ENCODE assay signal across 1 cellular context in the genomic region with DNA sequence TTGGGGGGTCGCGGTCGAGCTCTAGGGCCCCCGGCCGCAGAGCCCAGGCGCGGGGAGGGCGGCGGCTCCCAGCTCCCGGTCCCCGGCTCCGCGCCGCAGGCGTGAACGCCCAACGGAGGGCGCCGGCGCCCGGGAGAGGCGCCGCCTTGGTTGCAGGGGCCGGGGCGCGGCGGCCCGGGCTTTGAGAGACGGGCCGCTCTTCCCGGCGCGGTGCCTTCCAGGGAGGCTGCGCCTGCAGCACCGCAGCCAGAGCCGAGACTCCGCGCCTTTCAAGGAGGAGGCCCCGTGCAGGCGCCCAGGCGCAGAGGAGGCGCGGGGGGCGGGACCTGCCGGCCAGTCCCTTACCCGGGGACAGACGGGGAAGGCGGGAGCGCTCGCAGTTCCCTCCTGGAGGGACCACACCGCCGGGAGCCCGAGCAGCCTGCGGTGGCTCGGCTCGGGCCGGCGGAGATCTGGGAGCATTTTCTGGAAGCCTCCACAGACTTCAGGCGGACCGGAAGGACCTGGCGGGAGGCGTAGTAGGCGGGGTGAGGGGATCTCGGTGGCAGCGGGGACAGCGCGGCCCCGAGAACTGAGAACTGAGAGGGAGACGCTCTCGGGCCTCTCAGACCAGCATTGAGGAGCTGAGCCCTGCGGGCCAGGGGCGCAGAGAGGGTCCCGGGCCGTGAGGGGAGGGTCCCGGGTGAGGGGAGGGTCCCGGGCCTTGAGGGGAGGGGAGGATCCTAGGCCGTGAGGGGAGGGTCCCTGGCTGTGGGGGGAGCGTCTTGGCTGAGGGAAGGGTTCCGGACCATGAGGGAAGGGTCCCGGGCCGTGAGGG.
TF ChIP-seq lines count a peak whose summit lies in the region.

No MANE protein-coding gene starts in this region.

TF ChIP-seq in HEK293, 187 proteins besides CTCF, POLR2A, EP300 and RAD21 (continued from another document and continues in another):
- TF ChIP-seq, protein P1, sequence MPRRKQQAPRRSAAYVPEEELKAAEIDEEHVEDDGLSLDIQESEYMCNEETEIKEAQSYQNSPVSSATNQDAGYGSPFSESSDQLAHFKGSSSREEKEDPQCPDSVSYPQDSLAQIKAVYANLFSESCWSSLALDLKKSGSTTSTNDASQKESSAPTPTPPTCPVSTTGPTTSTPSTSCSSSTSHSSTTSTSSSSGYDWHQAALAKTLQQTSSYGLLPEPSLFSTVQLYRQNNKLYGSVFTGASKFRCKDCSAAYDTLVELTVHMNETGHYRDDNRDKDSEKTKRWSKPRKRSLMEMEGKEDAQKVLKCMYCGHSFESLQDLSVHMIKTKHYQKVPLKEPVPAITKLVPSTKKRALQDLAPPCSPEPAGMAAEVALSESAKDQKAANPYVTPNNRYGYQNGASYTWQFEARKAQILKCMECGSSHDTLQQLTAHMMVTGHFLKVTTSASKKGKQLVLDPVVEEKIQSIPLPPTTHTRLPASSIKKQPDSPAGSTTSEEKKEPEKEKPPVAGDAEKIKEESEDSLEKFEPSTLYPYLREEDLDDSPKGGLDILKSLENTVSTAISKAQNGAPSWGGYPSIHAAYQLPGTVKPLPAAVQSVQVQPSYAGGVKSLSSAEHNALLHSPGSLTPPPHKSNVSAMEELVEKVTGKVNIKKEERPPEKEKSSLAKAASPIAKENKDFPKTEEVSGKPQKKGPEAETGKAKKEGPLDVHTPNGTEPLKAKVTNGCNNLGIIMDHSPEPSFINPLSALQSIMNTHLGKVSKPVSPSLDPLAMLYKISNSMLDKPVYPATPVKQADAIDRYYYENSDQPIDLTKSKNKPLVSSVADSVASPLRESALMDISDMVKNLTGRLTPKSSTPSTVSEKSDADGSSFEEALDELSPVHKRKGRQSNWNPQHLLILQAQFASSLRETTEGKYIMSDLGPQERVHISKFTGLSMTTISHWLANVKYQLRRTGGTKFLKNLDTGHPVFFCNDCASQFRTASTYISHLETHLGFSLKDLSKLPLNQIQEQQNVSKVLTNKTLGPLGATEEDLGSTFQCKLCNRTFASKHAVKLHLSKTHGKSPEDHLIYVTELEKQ (tag by site-specific recombination; IDR thresholded peaks at IDR 0.05; ENCODE audit: borderline replicate concordance) = no peak
- TF ChIP-seq, protein P2, sequence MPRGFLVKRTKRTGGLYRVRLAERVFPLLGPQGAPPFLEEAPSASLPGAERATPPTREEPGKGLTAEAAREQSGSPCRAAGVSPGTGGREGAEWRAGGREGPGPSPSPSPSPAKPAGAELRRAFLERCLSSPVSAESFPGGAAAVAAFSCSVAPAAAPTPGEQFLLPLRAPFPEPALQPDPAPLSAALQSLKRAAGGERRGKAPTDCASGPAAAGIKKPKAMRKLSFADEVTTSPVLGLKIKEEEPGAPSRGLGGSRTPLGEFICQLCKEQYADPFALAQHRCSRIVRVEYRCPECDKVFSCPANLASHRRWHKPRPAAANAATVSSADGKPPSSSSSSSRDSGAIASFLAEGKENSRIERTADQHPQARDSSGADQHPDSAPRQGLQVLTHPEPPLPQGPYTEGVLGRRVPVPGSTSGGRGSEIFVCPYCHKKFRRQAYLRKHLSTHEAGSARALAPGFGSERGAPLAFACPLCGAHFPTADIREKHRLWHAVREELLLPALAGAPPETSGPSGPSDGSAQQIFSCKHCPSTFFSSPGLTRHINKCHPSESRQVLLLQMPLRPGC (tag by site-specific recombination; IDR thresholded peaks at IDR 0.05) = no peak
- no peak for TF ChIP-seq ZNF843 (tag by site-specific recombination; IDR thresholded peaks at IDR 0.05)
- TF ChIP-seq ZNF776 (tag by site-specific recombination; IDR thresholded peaks at IDR 0.05; ENCODE audit: borderline replicate concordance) = no peak
- TF ChIP-seq KLF10 (tag by site-specific recombination; IDR thresholded peaks at IDR 0.05) = no peak; the same call in 1 of the 2 replicates
- TF ChIP-seq ZNF837 (tag by site-specific recombination; IDR thresholded peaks at IDR 0.05) = no peak
- TF ChIP-seq, protein P3, sequence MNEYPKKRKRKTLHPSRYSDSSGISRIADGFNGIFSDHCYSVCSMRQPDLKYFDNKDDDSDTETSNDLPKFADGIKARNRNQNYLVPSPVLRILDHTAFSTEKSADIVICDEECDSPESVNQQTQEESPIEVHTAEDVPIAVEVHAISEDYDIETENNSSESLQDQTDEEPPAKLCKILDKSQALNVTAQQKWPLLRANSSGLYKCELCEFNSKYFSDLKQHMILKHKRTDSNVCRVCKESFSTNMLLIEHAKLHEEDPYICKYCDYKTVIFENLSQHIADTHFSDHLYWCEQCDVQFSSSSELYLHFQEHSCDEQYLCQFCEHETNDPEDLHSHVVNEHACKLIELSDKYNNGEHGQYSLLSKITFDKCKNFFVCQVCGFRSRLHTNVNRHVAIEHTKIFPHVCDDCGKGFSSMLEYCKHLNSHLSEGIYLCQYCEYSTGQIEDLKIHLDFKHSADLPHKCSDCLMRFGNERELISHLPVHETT (tag by site-specific recombination; IDR thresholded peaks at IDR 0.05) = no peak
- no peak for TF ChIP-seq ZNF529 (tag by site-specific recombination; IDR thresholded peaks at IDR 0.05; ENCODE audit: insufficient replicate concordance)
- TF ChIP-seq, protein P4, sequence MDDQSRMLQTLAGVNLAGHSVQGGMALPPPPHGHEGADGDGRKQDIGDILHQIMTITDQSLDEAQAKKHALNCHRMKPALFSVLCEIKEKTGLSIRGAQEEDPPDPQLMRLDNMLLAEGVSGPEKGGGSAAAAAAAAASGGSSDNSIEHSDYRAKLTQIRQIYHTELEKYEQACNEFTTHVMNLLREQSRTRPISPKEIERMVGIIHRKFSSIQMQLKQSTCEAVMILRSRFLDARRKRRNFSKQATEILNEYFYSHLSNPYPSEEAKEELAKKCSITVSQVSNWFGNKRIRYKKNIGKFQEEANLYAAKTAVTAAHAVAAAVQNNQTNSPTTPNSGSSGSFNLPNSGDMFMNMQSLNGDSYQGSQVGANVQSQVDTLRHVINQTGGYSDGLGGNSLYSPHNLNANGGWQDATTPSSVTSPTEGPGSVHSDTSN (CRISPR knock-in tag; IDR thresholded peaks at IDR 0.05) = no peak
- TF ChIP-seq YY1 (tag by site-specific recombination; IDR thresholded peaks at IDR 0.05) = no peak
- peak; percentile 43; the same call in 1 of the 2 replicates for TF ChIP-seq ZBTB48 (tag by site-specific recombination; IDR thresholded peaks at IDR 0.05)
- TF ChIP-seq, protein P5, sequence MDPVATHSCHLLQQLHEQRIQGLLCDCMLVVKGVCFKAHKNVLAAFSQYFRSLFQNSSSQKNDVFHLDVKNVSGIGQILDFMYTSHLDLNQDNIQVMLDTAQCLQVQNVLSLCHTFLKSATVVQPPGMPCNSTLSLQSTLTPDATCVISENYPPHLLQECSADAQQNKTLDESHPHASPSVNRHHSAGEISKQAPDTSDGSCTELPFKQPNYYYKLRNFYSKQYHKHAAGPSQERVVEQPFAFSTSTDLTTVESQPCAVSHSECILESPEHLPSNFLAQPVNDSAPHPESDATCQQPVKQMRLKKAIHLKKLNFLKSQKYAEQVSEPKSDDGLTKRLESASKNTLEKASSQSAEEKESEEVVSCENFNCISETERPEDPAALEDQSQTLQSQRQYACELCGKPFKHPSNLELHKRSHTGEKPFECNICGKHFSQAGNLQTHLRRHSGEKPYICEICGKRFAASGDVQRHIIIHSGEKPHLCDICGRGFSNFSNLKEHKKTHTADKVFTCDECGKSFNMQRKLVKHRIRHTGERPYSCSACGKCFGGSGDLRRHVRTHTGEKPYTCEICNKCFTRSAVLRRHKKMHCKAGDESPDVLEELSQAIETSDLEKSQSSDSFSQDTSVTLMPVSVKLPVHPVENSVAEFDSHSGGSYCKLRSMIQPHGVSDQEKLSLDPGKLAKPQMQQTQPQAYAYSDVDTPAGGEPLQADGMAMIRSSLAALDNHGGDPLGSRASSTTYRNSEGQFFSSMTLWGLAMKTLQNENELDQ (tag by site-specific recombination; IDR thresholded peaks at IDR 0.05; ENCODE audit: low read depth) = no peak
- TF ChIP-seq ZNF350 (tag by site-specific recombination; IDR thresholded peaks at IDR 0.05) = no peak
- no peak for TF ChIP-seq ZNF202 (tag by site-specific recombination; IDR thresholded peaks at IDR 0.05; ENCODE audit: borderline replicate concordance)
- TF ChIP-seq ZNF366 (tag by site-specific recombination; conservative IDR thresholded peaks at IDR 0.05) = no peak
- TF ChIP-seq ZNF2 (tag by site-specific recombination; IDR thresholded peaks at IDR 0.05) = peak; percentile 46; the same call in 1 of the 2 replicates
- TF ChIP-seq, protein P6, sequence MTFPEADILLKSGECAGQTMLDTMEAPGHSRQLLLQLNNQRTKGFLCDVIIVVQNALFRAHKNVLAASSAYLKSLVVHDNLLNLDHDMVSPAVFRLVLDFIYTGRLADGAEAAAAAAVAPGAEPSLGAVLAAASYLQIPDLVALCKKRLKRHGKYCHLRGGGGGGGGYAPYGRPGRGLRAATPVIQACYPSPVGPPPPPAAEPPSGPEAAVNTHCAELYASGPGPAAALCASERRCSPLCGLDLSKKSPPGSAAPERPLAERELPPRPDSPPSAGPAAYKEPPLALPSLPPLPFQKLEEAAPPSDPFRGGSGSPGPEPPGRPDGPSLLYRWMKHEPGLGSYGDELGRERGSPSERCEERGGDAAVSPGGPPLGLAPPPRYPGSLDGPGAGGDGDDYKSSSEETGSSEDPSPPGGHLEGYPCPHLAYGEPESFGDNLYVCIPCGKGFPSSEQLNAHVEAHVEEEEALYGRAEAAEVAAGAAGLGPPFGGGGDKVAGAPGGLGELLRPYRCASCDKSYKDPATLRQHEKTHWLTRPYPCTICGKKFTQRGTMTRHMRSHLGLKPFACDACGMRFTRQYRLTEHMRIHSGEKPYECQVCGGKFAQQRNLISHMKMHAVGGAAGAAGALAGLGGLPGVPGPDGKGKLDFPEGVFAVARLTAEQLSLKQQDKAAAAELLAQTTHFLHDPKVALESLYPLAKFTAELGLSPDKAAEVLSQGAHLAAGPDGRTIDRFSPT (tag by site-specific recombination; IDR thresholded peaks at IDR 0.05) = no peak
- TF ChIP-seq ZNF155 (tag by site-specific recombination; IDR thresholded peaks at IDR 0.05) = no peak
- no peak for TF ChIP-seq REPIN1 (tag by site-specific recombination; IDR thresholded peaks at IDR 0.05; ENCODE audit: low read depth)
- 0 out of 2 replicates have a peak, but pooled peaks have one; percentile 38 for TF ChIP-seq IKZF3 (tag by site-specific recombination; IDR thresholded peaks at IDR 0.05)
- peak; percentile 51; the same call in 1 of the 2 replicates for TF ChIP-seq ZBTB20 (tag by site-specific recombination; IDR thresholded peaks at IDR 0.05)
- no peak for TF ChIP-seq ZNF433 (tag by site-specific recombination; IDR thresholded peaks at IDR 0.05; ENCODE audit: low read depth)
- TF ChIP-seq, protein P7, sequence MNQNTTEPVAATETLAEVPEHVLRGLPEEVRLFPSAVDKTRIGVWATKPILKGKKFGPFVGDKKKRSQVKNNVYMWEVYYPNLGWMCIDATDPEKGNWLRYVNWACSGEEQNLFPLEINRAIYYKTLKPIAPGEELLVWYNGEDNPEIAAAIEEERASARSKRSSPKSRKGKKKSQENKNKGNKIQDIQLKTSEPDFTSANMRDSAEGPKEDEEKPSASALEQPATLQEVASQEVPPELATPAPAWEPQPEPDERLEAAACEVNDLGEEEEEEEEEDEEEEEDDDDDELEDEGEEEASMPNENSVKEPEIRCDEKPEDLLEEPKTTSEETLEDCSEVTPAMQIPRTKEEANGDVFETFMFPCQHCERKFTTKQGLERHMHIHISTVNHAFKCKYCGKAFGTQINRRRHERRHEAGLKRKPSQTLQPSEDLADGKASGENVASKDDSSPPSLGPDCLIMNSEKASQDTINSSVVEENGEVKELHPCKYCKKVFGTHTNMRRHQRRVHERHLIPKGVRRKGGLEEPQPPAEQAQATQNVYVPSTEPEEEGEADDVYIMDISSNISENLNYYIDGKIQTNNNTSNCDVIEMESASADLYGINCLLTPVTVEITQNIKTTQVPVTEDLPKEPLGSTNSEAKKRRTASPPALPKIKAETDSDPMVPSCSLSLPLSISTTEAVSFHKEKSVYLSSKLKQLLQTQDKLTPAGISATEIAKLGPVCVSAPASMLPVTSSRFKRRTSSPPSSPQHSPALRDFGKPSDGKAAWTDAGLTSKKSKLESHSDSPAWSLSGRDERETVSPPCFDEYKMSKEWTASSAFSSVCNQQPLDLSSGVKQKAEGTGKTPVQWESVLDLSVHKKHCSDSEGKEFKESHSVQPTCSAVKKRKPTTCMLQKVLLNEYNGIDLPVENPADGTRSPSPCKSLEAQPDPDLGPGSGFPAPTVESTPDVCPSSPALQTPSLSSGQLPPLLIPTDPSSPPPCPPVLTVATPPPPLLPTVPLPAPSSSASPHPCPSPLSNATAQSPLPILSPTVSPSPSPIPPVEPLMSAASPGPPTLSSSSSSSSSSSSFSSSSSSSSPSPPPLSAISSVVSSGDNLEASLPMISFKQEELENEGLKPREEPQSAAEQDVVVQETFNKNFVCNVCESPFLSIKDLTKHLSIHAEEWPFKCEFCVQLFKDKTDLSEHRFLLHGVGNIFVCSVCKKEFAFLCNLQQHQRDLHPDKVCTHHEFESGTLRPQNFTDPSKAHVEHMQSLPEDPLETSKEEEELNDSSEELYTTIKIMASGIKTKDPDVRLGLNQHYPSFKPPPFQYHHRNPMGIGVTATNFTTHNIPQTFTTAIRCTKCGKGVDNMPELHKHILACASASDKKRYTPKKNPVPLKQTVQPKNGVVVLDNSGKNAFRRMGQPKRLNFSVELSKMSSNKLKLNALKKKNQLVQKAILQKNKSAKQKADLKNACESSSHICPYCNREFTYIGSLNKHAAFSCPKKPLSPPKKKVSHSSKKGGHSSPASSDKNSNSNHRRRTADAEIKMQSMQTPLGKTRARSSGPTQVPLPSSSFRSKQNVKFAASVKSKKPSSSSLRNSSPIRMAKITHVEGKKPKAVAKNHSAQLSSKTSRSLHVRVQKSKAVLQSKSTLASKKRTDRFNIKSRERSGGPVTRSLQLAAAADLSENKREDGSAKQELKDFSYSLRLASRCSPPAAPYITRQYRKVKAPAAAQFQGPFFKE (tag by site-specific recombination; IDR thresholded peaks at IDR 0.05; ENCODE audit: borderline replicate concordance) = no peak
- TF ChIP-seq ZBTB1 (tag by site-specific recombination; IDR thresholded peaks at IDR 0.05) = no peak
- TF ChIP-seq ZNF140 (tag by site-specific recombination; IDR thresholded peaks at IDR 0.05) = no peak
- TF ChIP-seq, protein P8, sequence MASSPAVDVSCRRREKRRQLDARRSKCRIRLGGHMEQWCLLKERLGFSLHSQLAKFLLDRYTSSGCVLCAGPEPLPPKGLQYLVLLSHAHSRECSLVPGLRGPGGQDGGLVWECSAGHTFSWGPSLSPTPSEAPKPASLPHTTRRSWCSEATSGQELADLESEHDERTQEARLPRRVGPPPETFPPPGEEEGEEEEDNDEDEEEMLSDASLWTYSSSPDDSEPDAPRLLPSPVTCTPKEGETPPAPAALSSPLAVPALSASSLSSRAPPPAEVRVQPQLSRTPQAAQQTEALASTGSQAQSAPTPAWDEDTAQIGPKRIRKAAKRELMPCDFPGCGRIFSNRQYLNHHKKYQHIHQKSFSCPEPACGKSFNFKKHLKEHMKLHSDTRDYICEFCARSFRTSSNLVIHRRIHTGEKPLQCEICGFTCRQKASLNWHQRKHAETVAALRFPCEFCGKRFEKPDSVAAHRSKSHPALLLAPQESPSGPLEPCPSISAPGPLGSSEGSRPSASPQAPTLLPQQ (tag by site-specific recombination; IDR thresholded peaks at IDR 0.05) = 0 out of 2 replicates have a peak, but pooled peaks have one; percentile 22
- TF ChIP-seq ZNF23 (tag by site-specific recombination; IDR thresholded peaks at IDR 0.05; ENCODE audit: borderline replicate concordance) = no peak
- TF ChIP-seq ZNF473 (tag by site-specific recombination; IDR thresholded peaks at IDR 0.05) = no peak
- TF ChIP-seq, protein P9, sequence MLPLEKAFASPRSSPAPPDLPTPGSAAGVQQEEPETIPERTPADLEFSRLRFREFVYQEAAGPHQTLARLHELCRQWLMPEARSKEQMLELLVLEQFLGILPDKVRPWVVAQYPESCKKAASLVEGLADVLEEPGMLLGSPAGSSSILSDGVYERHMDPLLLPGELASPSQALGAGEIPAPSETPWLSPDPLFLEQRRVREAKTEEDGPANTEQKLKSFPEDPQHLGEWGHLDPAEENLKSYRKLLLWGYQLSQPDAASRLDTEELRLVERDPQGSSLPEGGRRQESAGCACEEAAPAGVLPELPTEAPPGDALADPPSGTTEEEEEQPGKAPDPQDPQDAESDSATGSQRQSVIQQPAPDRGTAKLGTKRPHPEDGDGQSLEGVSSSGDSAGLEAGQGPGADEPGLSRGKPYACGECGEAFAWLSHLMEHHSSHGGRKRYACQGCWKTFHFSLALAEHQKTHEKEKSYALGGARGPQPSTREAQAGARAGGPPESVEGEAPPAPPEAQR (tag by site-specific recombination; IDR thresholded peaks at IDR 0.05) = no peak
